11 cellular contexts compared by ENCODE assay signal in the genomic region with DNA sequence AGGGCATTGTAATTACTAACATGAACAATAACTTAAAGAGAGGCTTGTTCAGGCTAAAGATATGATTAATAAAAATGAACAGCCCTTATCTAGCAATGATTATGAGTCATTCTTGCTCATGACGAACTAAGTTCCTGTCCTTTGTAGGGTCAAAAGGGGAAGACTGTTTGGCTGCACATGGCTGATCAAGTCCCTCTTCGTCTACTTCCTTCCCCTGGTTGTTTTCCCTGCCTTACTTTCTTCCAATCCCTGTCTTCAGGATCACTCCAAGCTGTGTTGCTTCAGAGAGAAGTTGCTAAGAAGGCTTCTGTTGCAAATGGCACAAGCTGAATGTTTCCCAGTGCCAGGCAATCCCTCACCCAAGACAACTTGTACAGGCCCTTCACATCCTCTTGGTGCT.
DNase-seq lines count a peak whose midpoint lies in the region; ATAC-seq and TF ChIP-seq lines count a peak whose summit lies in the region.
"Had no signal": no experiment of that assay in that cellular context is flagged by ENCODE, and none has a peak within 500 bp of the region (broad histone marks: within the 10 kb centered on the region; RNA-seq: fewer than 3 reads in every experiment).

No MANE protein-coding gene starts in this region.

- H3K4ac ChIP-seq in mesendoderm (ENCODE audit: low read depth, low read length), result no peak overlapping the region

- TF ChIP-seq CTCF in astrocyte of the spinal cord (IDR thresholded peaks at IDR 0.05; ENCODE audit: low read depth, low read length) (no peak), stomach (IDR thresholded peaks at IDR 0.05) (no peak), osteoblast (IDR thresholded peaks at IDR 0.05; ENCODE audit: extremely low read depth, low read depth, low read length) (no peak)

- H3K18ac ChIP-seq in mesendoderm (ENCODE audit: low read length), result no peak overlapping the region

- H3K9me3 ChIP-seq in stomach, result no peaks in the 10 kb centered on the region
- no peaks in the 10 kb centered on the region for H3K9me3 ChIP-seq in osteoblast (ENCODE audit: low read depth, low read length)

- peaks cover 0 to 23% (median 0%) of the 10 kb centered on the region in 4 donors for H3K4me1 ChIP-seq in stomach
- no peaks in the 10 kb centered on the region for H3K4me1 ChIP-seq in mesendoderm (ENCODE audit: control insufficient read depth, low read depth, low read length)
- H3K4me1 ChIP-seq in osteoblast (ENCODE audit: insufficient read depth, low read length), result no peaks in the 10 kb centered on the region

- H3K27ac ChIP-seq in stomach (peak overlapping the region in 4 of 5 donors; percentile 13 to 62 (median 35)), mesendoderm (ENCODE audit: low read depth, low read length) (no peak overlapping the region), osteoblast (ENCODE audit: low read depth, low read length) (no peak overlapping the region)
- H3K27ac ChIP-seq: 22Rv1 had no signal

- H2AFZ ChIP-seq in osteoblast (ENCODE audit: low read length), result no peak overlapping the region

- 17 to 28% (median 20%) methylated on average over 2 of the region's 2 CpGs for WGBS in stomach, 5 donors
- no CpG with 5 or more reads among the region's 2 CpGs for WGBS in mesendoderm (ENCODE audit: extremely low coverage, insufficient coverage, low lambda C conversion rate)

- intact Hi-C loops in stomach (cut with DNase I; ENCODE audit: low total_unique reads), result no loop called here

- no peak overlapping the region for H2BK120ac ChIP-seq in mesendoderm (ENCODE audit: low read depth, low read length)

- no peak overlapping the region for H2BK5ac ChIP-seq in mesendoderm (ENCODE audit: low read length)

- H3K79me2 ChIP-seq in mesendoderm (ENCODE audit: control insufficient read depth, insufficient read depth, low read length) (no peaks in the 10 kb centered on the region), osteoblast (ENCODE audit: insufficient read depth, low read length) (no peaks in the 10 kb centered on the region)

- TF ChIP-seq EP300 in stomach (IDR thresholded peaks at IDR 0.05), result no peak

- no peak overlapping the region for H3K23ac ChIP-seq in mesendoderm (ENCODE audit: low read length)

- H3K79me1 ChIP-seq in mesendoderm (ENCODE audit: low read length), result no peaks in the 10 kb centered on the region

- no peak overlapping the region for H3K4me2 ChIP-seq in mesendoderm (ENCODE audit: low read length)
- H3K4me2 ChIP-seq in osteoblast (ENCODE audit: insufficient read depth, low read length), result no peak overlapping the region

- H4K5ac ChIP-seq in mesendoderm (ENCODE audit: low read length), result no peak overlapping the region

- no peak overlapping the region for H3K4me3 ChIP-seq in astrocyte of the spinal cord (ENCODE audit: low read depth, low read length)
- no peak overlapping the region for H3K4me3 ChIP-seq in stomach
- no peak overlapping the region for H3K4me3 ChIP-seq in mesendoderm (ENCODE audit: low read length)
- H3K4me3 ChIP-seq in osteoblast (ENCODE audit: insufficient read depth, low read length), result no peak overlapping the region

- in situ Hi-C loops in astrocyte of the spinal cord (cut with HindIII; ENCODE audit: low sequenced_read_pairs), result no loop called here

- H3K9ac ChIP-seq in mesendoderm (ENCODE audit: low read length), result no peak overlapping the region

- no peak overlapping the region for H4K8ac ChIP-seq in mesendoderm (ENCODE audit: low read depth, low read length)

- H2AK5ac ChIP-seq in mesendoderm (ENCODE audit: low read length), result no peak overlapping the region

- DNase-seq in DMS53 (lab: John Stamatoyannopoulos, UW), result peak; percentile 61
- DNase-seq in DMS53 treated with DMSO at 0.1 percent for 48 hours (lab: John Stamatoyannopoulos, UW; ENCODE audit: unreplicated experiment), result no peak
- peak; percentile 29 for DNase-seq in astrocyte of the spinal cord (ENCODE audit: low read depth, low spot score)
- DNase-seq in iris pigment epithelial cell (ENCODE audit: low read depth), result peak; percentile 65
- DNase-seq in stomach, result no peak
- no peak for DNase-seq in mesendoderm
- no peak for DNase-seq in osteoblast (ENCODE audit: insufficient read length, low spot score, missing footprints)
- DNase-seq: activated effector memory CD4-positive, alpha-beta T cell treated with Interleukin-2 at 50 U/mL for 16 hours; NCI-H1694 treated with DMSO at 0.1 percent for 48 hours had no signal

- H3K56ac ChIP-seq in mesendoderm (ENCODE audit: low read length), result no peak overlapping the region

- H3K27me3 ChIP-seq in stomach (no peaks in the 10 kb centered on the region), mesendoderm (ENCODE audit: insufficient read depth, low read length, poor library complexity) (no peaks in the 10 kb centered on the region), osteoblast (ENCODE audit: insufficient read depth, low read length) (no peaks in the 10 kb centered on the region)

- TF ChIP-seq POLR2A in stomach (IDR thresholded peaks at IDR 0.05), result no peak

- H2BK15ac ChIP-seq in mesendoderm (replicated peaks; ENCODE audit: low read depth), result no peak overlapping the region

- no peak for ATAC-seq in GM18502 (IDR thresholded peaks at IDR 0.05; ENCODE audit: poor library complexity, unreplicated experiment)

- H4K20me1 ChIP-seq in osteoblast (ENCODE audit: insufficient read depth, low read length), result no peaks in the 10 kb centered on the region

- no peaks in the 10 kb centered on the region for H3K36me3 ChIP-seq in stomach
- H3K36me3 ChIP-seq in mesendoderm (ENCODE audit: control insufficient read depth, insufficient read depth, low read length), result no peaks in the 10 kb centered on the region
- no peaks in the 10 kb centered on the region for H3K36me3 ChIP-seq in osteoblast (ENCODE audit: insufficient read depth, low read length)

Comparison
In these comparisons a context has a peak if more than half of its experiments do, and no peak if none do; other contexts are left out.
1. DNase-seq: peak in DMS53 (single experiment), astrocyte of the spinal cord (single experiment) and iris pigment epithelial cell (single experiment); none in DMS53 treated with DMSO at 0.1 percent for 48 hours (single experiment), stomach (single experiment), mesendoderm (single experiment) and osteoblast (single experiment).
2. H3K27ac ChIP-seq: peak in stomach (4 of 5); none in mesendoderm (single experiment) and osteoblast (single experiment).